ENCODE assay signal across 8 cellular contexts in the genomic region with DNA sequence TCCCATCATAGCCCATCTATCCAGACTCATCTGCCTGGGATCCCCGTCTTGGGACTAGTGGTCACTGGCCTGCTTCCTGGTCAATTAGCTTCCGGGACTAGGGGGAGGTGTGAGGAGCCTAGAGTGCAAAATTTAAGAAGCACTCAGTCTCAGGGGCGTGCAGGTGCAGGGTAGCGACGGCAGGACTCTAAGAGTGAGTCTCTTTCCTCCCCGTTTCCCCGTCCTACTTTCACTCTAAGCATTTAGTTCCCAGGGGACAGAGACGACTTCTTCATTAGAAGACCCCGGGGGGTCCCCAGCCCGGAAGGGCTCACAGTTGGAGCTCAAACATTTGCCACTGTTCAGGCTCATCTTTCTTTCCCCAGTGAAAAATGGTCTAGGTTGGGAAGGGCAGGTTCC. TPM values are rescaled to one million over a fixed set of nuclear protein-coding genes. Genes with fewer than 3 reads are reported as not detected.
DNase-seq lines count a peak whose midpoint lies in the region; ATAC-seq and TF ChIP-seq lines count a peak whose summit lies in the region.

No MANE protein-coding gene starts in this region.

- H3K27me3 Mint-ChIP-seq in activated CD8-positive, alpha-beta T cell treated with anti-CD3 and anti-CD28 coated beads for 36 hours = peaks cover 9% of the 10 kb centered on the region
- peaks cover 8 to 13% (median 12%) of the 10 kb centered on the region in 3 donors for H3K27me3 Mint-ChIP-seq in immature natural killer cell (ENCODE audit: low read depth in 3 of 3)

- CTCF ChIA-PET in activated CD8-positive, alpha-beta T cell treated with anti-CD3 and anti-CD28 coated beads for 36 hours (lab: Charles Lee) = interaction anchor here (0.8 to 1.8 kb wide), 5 partner anchors 12 to 516 kb away, joined by 3 to 5 read pairs (median 3); partner anchors contain the start of genes MYO19 and PIGW

- peak overlapping the region; percentile 88 for H3K4me3 ChIP-seq in cardiac muscle cell
- peak overlapping the region; percentile 70 to 94 for H3K4me3 ChIP-seq in tibial artery

- no peaks in the 10 kb centered on the region for H3K9me3 Mint-ChIP-seq in activated CD8-positive, alpha-beta T cell treated with anti-CD3 and anti-CD28 coated beads for 36 hours
- H3K9me3 Mint-ChIP-seq in immature natural killer cell = no peaks in the 10 kb centered on the region

- peak overlapping the region; percentile 99 for H3K4me3 Mint-ChIP-seq in activated CD8-positive, alpha-beta T cell treated with anti-CD3 and anti-CD28 coated beads for 36 hours
- peak overlapping the region; percentile 96 to 99 (median 99) for H3K4me3 Mint-ChIP-seq in immature natural killer cell

- POLR2A ChIA-PET in activated CD8-positive, alpha-beta T cell treated with anti-CD3 and anti-CD28 coated beads for 36 hours (lab: Charles Lee) = interaction anchor here (1.5 to 2.0 kb wide), 4 partner anchors 9 to 60 kb away, joined by 3 to 14 read pairs (median 6); partner anchors contain the start of genes MYO19 and PIGW

- H3K4me1 Mint-ChIP-seq in activated CD8-positive, alpha-beta T cell treated with anti-CD3 and anti-CD28 coated beads for 36 hours (ENCODE audit: low read depth) = peaks cover 42% of the 10 kb centered on the region
- H3K4me1 Mint-ChIP-seq in immature natural killer cell = peaks cover 51 to 56% of the 10 kb centered on the region in 2 donors

- intact Hi-C loops in left ventricle myocardium superior (cut with micrococcal nuclease) (no loop called here), tibial artery (cut with DNase I; ENCODE audit: low total_unique reads) (loop anchor here (10.0 kb wide), 1 partner anchor 49 kb away; the partner anchor contains the start of genes MYO19 and PIGW)
- intact Hi-C loops in activated CD8-positive, alpha-beta T cell treated with anti-CD3 and anti-CD28 coated beads for 36 hours (cut with micrococcal nuclease) = no loop called here

- H3K27me3 ChIP-seq in cardiac muscle cell (peaks cover 15% of the 10 kb centered on the region), tibial artery (peaks cover 0 to 11% of the 10 kb centered on the region in 2 donors)

- ATAC-seq in left ventricle myocardium superior = no peak
- no peak for ATAC-seq in activated CD8-positive, alpha-beta T cell treated with anti-CD3 and anti-CD28 coated beads for 36 hours
- ATAC-seq in GM21737 (IDR thresholded peaks at IDR 0.05; ENCODE audit: unreplicated experiment) = no peak

- DNase-seq in cardiac muscle cell (ENCODE audit: low read depth in 1 of 2, low spot score in 1 of 2) (no peak), left ventricle myocardium superior (no peak), immature natural killer cell (no peak), tibial artery (no peak), NCI-H1092 treated with DMSO at 0.1 percent for 48 hours (lab: John Stamatoyannopoulos, UW) (no peak), NCI-H2029 treated with DMSO at 0.1 percent for 48 hours (lab: John Stamatoyannopoulos, UW) (no peak)
- no peak for DNase-seq in activated CD8-positive, alpha-beta T cell treated with anti-CD3 and anti-CD28 coated beads for 36 hours

- H3K36me3 ChIP-seq in cardiac muscle cell (no peaks in the 10 kb centered on the region), tibial artery (no peaks in the 10 kb centered on the region)

- peak overlapping the region; percentile 100 for H3K27ac Mint-ChIP-seq in activated CD8-positive, alpha-beta T cell treated with anti-CD3 and anti-CD28 coated beads for 36 hours
- H3K27ac Mint-ChIP-seq in immature natural killer cell = peak overlapping the region; percentile 86 to 99 (median 96)

- H3K4me1 ChIP-seq in cardiac muscle cell (ENCODE audit: low read depth) = peaks cover 5% of the 10 kb centered on the region
- peaks cover 0 to 40% (median 30%) of the 10 kb centered on the region in 4 donors for H3K4me1 ChIP-seq in tibial artery

- H3K27ac ChIP-seq in cardiac muscle cell = no peak overlapping the region
- peak overlapping the region; percentile 79 to 95 for H3K27ac ChIP-seq in tibial artery

- no peaks in the 10 kb centered on the region for H3K9me3 ChIP-seq in cardiac muscle cell (ENCODE audit: low read depth)
- no peaks in the 10 kb centered on the region for H3K9me3 ChIP-seq in tibial artery

- TF ChIP-seq CTCF in cardiac muscle cell (IDR thresholded peaks at IDR 0.05; ENCODE audit: low read depth, low read length) (no peak), tibial artery (IDR thresholded peaks at IDR 0.05) (no peak)
- no peak for TF ChIP-seq CTCF in activated CD8-positive, alpha-beta T cell treated with anti-CD3 and anti-CD28 coated beads for 36 hours (IDR thresholded peaks at IDR 0.05)

- H3K36me3 Mint-ChIP-seq in activated CD8-positive, alpha-beta T cell treated with anti-CD3 and anti-CD28 coated beads for 36 hours (ENCODE audit: low read depth) = peaks cover 24% of the 10 kb centered on the region
- H3K36me3 Mint-ChIP-seq in immature natural killer cell = peaks cover 0 to 5% (median 3%) of the 10 kb centered on the region in 3 donors

RNA-seq across cellular contexts. Expression of gene ZNHIT3, which starts 0.7 kb away (rescaled TPM):
- total RNA-seq in cardiac muscle cell (37.4 and 38.4 TPM in 2 replicates), left ventricle myocardium superior (22.1 TPM)
- polyA plus RNA-seq in cardiac muscle cell (103 and 107 TPM in 2 replicates), immature natural killer cell (10 to 100 TPM; 77.2 to 99.9 (median 91.5) TPM)
- 10 to 100 TPM; 46.5 to 50.5 TPM for total RNA-seq in activated CD8-positive, alpha-beta T cell treated with anti-CD3 and anti-CD28 coated beads for 36 hours

RNA-seq across cellular contexts. Expression of gene MYO19, which starts 48.9 kb away (rescaled TPM):
- total RNA-seq in cardiac muscle cell (26.7 and 50.8 TPM in 2 replicates), left ventricle myocardium superior (20.0 TPM)
- polyA plus RNA-seq in cardiac muscle cell (21.0 and 28.9 TPM in 2 replicates), immature natural killer cell (1 to 10 TPM; 2.8 to 8.3 (median 4.1) TPM)
- total RNA-seq in activated CD8-positive, alpha-beta T cell treated with anti-CD3 and anti-CD28 coated beads for 36 hours = 100 to 1,000 TPM; 106 to 114 TPM

RNA-seq across cellular contexts. Expression of gene PIGW, which starts 49.0 kb away (rescaled TPM):
- 2.3 and 5.8 TPM in 2 replicates for total RNA-seq in cardiac muscle cell
- polyA plus RNA-seq in cardiac muscle cell = 10.4 and 11.8 TPM in 2 replicates
- total RNA-seq in left ventricle myocardium superior = 3.5 TPM
- 10 to 100 TPM; 11.0 to 11.9 TPM for total RNA-seq in activated CD8-positive, alpha-beta T cell treated with anti-CD3 and anti-CD28 coated beads for 36 hours
- polyA plus RNA-seq in immature natural killer cell = 10 to 100 TPM in 2 of 3 donors, 1 to 10 TPM in 1; 7.2 to 18.8 (median 11.3) TPM

RNA-seq across cellular contexts. Expression of gene GGNBP2, which starts 58.9 kb away (rescaled TPM):
- 33.2 and 54.3 TPM in 2 replicates for total RNA-seq in cardiac muscle cell
- 48.1 and 63.2 TPM in 2 replicates for polyA plus RNA-seq in cardiac muscle cell
- 41.8 TPM for total RNA-seq in left ventricle myocardium superior
- 10 to 100 TPM; 82.9 to 87.4 TPM for total RNA-seq in activated CD8-positive, alpha-beta T cell treated with anti-CD3 and anti-CD28 coated beads for 36 hours
- 10 to 100 TPM; 28.2 to 60.0 (median 35.7) TPM for polyA plus RNA-seq in immature natural killer cell
